ENCODE assay signal across 18 cellular contexts in the genomic region with DNA sequence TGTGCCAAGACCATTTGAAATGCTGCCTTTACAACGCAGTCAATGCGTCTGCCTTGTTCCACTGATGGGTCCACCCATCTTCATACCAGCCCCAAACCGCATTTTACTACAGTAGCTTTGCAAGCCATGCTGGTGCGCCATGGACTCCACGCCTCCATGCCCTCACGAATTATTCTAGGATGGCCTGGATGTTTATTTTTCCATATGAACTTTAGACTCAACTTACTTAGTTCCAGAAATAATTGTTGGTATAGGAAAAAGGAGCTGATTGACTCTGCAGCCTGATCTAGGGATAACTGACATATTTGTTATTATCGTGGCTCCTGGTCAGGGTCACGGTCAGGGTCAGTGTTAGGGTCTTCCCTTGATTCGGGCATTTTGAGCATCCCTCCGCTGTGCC.
DNase-seq lines count a peak whose midpoint lies in the region; ATAC-seq, FAIRE-seq and TF ChIP-seq lines count a peak whose summit lies in the region.
"Had no signal": no experiment of that assay in that cellular context is flagged by ENCODE, and none has a peak within 500 bp of the region (broad histone marks: within the 10 kb centered on the region; RNA-seq: fewer than 3 reads in every experiment).

No MANE protein-coding gene starts in this region.

- H3K27me3 ChIP-seq in HepG2 (ENCODE audit: control insufficient read depth in 1 of 2, insufficient read depth in 2 of 2, low read length in 2 of 2) (peaks cover 2 to 40% of the 10 kb centered on the region in 2 experiments; a peak in 4 of 5 replicates), right lobe of liver (no peaks in the 10 kb centered on the region)

- no peaks in the 10 kb centered on the region for H3K36me3 ChIP-seq in HepG2 (replicated peaks in 1 of 2; ENCODE audit: control insufficient read depth in 1 of 2, insufficient read depth in 2 of 2, low read length in 2 of 2)
- H3K36me3 ChIP-seq in right lobe of liver, result no peaks in the 10 kb centered on the region
- H3K36me3 ChIP-seq in mucosa of descending colon (ENCODE audit: low read depth), result no peaks in the 10 kb centered on the region

- H4K20me1 ChIP-seq in HepG2 (ENCODE audit: insufficient read depth, low read length), result no peaks in the 10 kb centered on the region

- 12% methylated on average over 10 of the region's 10 CpGs for WGBS in HepG2 (ENCODE audit: low lambda C conversion rate)
- 61% methylated on average over 10 of the region's 10 CpGs for WGBS in right lobe of liver (ENCODE audit: insufficient coverage, low coverage, low lambda C conversion rate, missing lambda C conversion rate)

- TF ChIP-seq EP300 in HepG2 (IDR thresholded peaks at IDR 0.05; ENCODE audit: low read depth in 2 of 2, low read length in 2 of 2) (no peak), HepG2 (CRISPR knock-in tag; IDR thresholded peaks at IDR 0.05; ENCODE audit: borderline replicate concordance) (no peak)

- in situ Hi-C loops in HepG2 (cut with HindIII; ENCODE audit: extremely low pct_ligation_motif_present, low pct_unique_long_range_greater_than_20kb), result no loop called here

- H3K79me2 ChIP-seq in HepG2 (ENCODE audit: insufficient read depth, low read length), result no peaks in the 10 kb centered on the region

- POLR2A ChIA-PET in HepG2 (lab: Yijun Ruan, JAX), result no interaction called here

- H3K4me2 ChIP-seq in HepG2 (ENCODE audit: low read depth, low read length), result no peak overlapping the region
- H3K4me2 ChIP-seq: GM23338 had no signal

- TF ChIP-seq POLR2A in HepG2 (IDR thresholded peaks at IDR 0.05; ENCODE audit: insufficient read depth in 1 of 2, low read depth in 2 of 2, low read length in 2 of 2), result no peak
- no peak for TF ChIP-seq POLR2A in right lobe of liver (IDR thresholded peaks at IDR 0.05)

- no peak overlapping the region for H3K9ac ChIP-seq in HepG2 (ENCODE audit: insufficient read depth, low read depth, low read length)

- intact Hi-C loops in HepG2 (cut with micrococcal nuclease; ENCODE audit: unreplicated experiment), result no loop called here
- intact Hi-C loops in right lobe of liver (cut with DNase I), result no loop called here
- intact Hi-C loops in left colon (cut with DNase I, micrococcal nuclease), result no loop called here
- intact Hi-C loops in mucosa of descending colon (cut with DNase I, micrococcal nuclease), result no loop called here

- CTCF ChIA-PET in HepG2 (lab: Yijun Ruan, JAX; ENCODE audit: low intra/inter-chr PET ratio, low total read pairs), result no interaction called here

- H2AFZ ChIP-seq in HepG2 (ENCODE audit: low read length), result no peak overlapping the region
- H2AFZ ChIP-seq: GM23338 had no signal

- H3K9me3 ChIP-seq in HepG2 (ENCODE audit: low read length) (peaks cover 14% of the 10 kb centered on the region; the same call in 1 of the 2 replicates), right lobe of liver (no peaks in the 10 kb centered on the region), mucosa of descending colon (no peaks in the 10 kb centered on the region)

- BruUV-seq in HepG2 (replicated peaks; lab: Mats Ljungman, UMichigan), result no TSS peak

- H3K27ac ChIP-seq in HepG2 (ENCODE audit: extremely low read length, insufficient read depth, low read length) (no peak overlapping the region), right lobe of liver (no peak overlapping the region)

- no peak for TF ChIP-seq RAD21 in HepG2 (CRISPR knock-in tag; IDR thresholded peaks at IDR 0.05)

- no peak overlapping the region for H3K4me3 ChIP-seq in HepG2 (replicated peaks in 1 of 3; ENCODE audit: insufficient read depth in 1 of 3, low read depth in 2 of 3, low read length in 3 of 3)
- no peak overlapping the region for H3K4me3 ChIP-seq in right lobe of liver
- no peak overlapping the region for H3K4me3 ChIP-seq in mucosa of descending colon
- H3K4me3 ChIP-seq: GM23338 had no signal

- ATAC-seq in HepG2 (no peak), right lobe of liver (no peak), left colon (peak; percentile 65), mucosa of descending colon (peak; percentile 32)
- ATAC-seq: GM23338, HCT116 had no signal

- H3K4me1 ChIP-seq in HepG2 (ENCODE audit: insufficient read depth, low read length) (peaks cover 29% of the 10 kb centered on the region), right lobe of liver (no peaks in the 10 kb centered on the region), mucosa of descending colon (ENCODE audit: low read depth) (no peaks in the 10 kb centered on the region)

- DNase-seq in HepG2 (ENCODE audit: low spot score) (peak; percentile 59), right lobe of liver (no peak), left colon (no peak), mucosa of descending colon (no peak), OCI-M1 (lab: John Stamatoyannopoulos, UW) (no peak), HuH-7 (ENCODE audit: low spot score) (no peak)
- DNase-seq: C1 segment of cervical spinal cord; Calu3; CD4-positive, alpha-beta memory T cell; COR-L47; DMS53; DMS79 treated with DMSO at 0.1 percent for 48 hours; GF-D8; H9 had no signal

- FAIRE-seq in HepG2 (lab: Jason Lieb, UNC), result peak; percentile 40
- FAIRE-seq: GM12891, GM18507 had no signal

- TF ChIP-seq CTCF in HepG2 (CRISPR knock-in tag; IDR thresholded peaks at IDR 0.05) (no peak), right lobe of liver (IDR thresholded peaks at IDR 0.05) (no peak), mucosa of descending colon (IDR thresholded peaks at IDR 0.05) (no peak)

TF ChIP-seq in HepG2, 621 proteins besides CTCF, POLR2A, EP300 and RAD21 (continues in another document):
- TF ChIP-seq, protein P1, sequence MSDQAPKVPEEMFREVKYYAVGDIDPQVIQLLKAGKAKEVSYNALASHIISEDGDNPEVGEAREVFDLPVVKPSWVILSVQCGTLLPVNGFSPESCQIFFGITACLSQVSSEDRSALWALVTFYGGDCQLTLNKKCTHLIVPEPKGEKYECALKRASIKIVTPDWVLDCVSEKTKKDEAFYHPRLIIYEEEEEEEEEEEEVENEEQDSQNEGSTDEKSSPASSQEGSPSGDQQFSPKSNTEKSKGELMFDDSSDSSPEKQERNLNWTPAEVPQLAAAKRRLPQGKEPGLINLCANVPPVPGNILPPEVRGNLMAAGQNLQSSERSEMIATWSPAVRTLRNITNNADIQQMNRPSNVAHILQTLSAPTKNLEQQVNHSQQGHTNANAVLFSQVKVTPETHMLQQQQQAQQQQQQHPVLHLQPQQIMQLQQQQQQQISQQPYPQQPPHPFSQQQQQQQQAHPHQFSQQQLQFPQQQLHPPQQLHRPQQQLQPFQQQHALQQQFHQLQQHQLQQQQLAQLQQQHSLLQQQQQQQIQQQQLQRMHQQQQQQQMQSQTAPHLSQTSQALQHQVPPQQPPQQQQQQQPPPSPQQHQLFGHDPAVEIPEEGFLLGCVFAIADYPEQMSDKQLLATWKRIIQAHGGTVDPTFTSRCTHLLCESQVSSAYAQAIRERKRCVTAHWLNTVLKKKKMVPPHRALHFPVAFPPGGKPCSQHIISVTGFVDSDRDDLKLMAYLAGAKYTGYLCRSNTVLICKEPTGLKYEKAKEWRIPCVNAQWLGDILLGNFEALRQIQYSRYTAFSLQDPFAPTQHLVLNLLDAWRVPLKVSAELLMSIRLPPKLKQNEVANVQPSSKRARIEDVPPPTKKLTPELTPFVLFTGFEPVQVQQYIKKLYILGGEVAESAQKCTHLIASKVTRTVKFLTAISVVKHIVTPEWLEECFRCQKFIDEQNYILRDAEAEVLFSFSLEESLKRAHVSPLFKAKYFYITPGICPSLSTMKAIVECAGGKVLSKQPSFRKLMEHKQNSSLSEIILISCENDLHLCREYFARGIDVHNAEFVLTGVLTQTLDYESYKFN (CRISPR knock-in tag; conservative IDR thresholded peaks at IDR 0.05), result 0 out of 2 replicates have a peak, but pooled peaks have one; percentile 29
- TF ChIP-seq SOX5 (CRISPR knock-in tag; IDR thresholded peaks at IDR 0.05; ENCODE audit: borderline replicate concordance), result peak; percentile 34; the same call in 1 of the 2 replicates
- TF ChIP-seq NR2F1 (CRISPR knock-in tag; IDR thresholded peaks at IDR 0.05), result peak in 1 of 2 experiments; percentile 32; a peak in 1 of 4 replicates
- peak; percentile 57; the same call in 1 of the 2 replicates for TF ChIP-seq NCOR1 (IDR thresholded peaks at IDR 0.05; ENCODE audit: borderline replicate concordance, low read length)
- TF ChIP-seq, protein P2, sequence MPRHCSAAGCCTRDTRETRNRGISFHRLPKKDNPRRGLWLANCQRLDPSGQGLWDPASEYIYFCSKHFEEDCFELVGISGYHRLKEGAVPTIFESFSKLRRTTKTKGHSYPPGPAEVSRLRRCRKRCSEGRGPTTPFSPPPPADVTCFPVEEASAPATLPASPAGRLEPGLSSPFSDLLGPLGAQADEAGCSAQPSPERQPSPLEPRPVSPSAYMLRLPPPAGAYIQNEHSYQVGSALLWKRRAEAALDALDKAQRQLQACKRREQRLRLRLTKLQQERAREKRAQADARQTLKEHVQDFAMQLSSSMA (CRISPR knock-in tag; IDR thresholded peaks at IDR 0.05), result no peak
- peak; percentile 52; the same call in 1 of the 2 replicates for TF ChIP-seq GATAD2A (CRISPR knock-in tag; IDR thresholded peaks at IDR 0.05)
- TF ChIP-seq ZSCAN9 (CRISPR knock-in tag; IDR thresholded peaks at IDR 0.05; ENCODE audit: borderline replicate concordance), result no peak
- TF ChIP-seq, protein P3, sequence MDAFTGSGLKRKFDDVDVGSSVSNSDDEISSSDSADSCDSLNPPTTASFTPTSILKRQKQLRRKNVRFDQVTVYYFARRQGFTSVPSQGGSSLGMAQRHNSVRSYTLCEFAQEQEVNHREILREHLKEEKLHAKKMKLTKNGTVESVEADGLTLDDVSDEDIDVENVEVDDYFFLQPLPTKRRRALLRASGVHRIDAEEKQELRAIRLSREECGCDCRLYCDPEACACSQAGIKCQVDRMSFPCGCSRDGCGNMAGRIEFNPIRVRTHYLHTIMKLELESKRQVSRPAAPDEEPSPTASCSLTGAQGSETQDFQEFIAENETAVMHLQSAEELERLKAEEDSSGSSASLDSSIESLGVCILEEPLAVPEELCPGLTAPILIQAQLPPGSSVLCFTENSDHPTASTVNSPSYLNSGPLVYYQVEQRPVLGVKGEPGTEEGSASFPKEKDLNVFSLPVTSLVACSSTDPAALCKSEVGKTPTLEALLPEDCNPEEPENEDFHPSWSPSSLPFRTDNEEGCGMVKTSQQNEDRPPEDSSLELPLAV (CRISPR knock-in tag; conservative IDR thresholded peaks at IDR 0.05; ENCODE audit: low read depth), result no peak
- TF ChIP-seq, protein P4, sequence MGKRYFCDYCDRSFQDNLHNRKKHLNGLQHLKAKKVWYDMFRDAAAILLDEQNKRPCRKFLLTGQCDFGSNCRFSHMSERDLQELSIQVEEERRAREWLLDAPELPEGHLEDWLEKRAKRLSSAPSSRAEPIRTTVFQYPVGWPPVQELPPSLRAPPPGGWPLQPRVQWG (CRISPR knock-in tag; IDR thresholded peaks at IDR 0.05; ENCODE audit: borderline replicate concordance, low read depth), result no peak
- TF ChIP-seq CHD4 (IDR thresholded peaks at IDR 0.05; ENCODE audit: borderline replicate concordance, low read length), result no peak

Comparison
In these comparisons a context has a peak if more than half of its experiments do, and no peak if none do; other contexts are left out.
1. ATAC-seq: peak in left colon (single experiment) and mucosa of descending colon (single experiment); none in HepG2 (single experiment) and right lobe of liver (0 of 4).